9 cellular contexts compared by ENCODE assay signal in genomic region chr19:41409288-41409687, GRCh38. TPM values are rescaled to one million over a fixed set of nuclear protein-coding genes. Genes with fewer than 3 reads are reported as not detected.
A peak's percentile ranks its signal among the peaks of the same experiment; 100 is the strongest.
DNase-seq lines count a peak whose midpoint lies in the region; ATAC-seq and TF ChIP-seq lines count a peak whose summit lies in the region.
"Had no signal": no experiment of that assay in that cellular context is flagged by ENCODE, and none has a peak within 500 bp of the region (broad histone marks: within the 10 kb centered on the region; RNA-seq: fewer than 3 reads in every experiment).

No MANE protein-coding gene starts in this region.

- ATAC-seq in Right ventricle myocardium inferior = peak; percentile 72
- peak; percentile 79 for ATAC-seq in left colon
- no peak for ATAC-seq in GM19455 (IDR thresholded peaks at IDR 0.05; ENCODE audit: unreplicated experiment)

- H3K27me3 Mint-ChIP-seq in brain = no peaks in the 10 kb centered on the region
- no peaks in the 10 kb centered on the region for H3K27me3 Mint-ChIP-seq in activated T-helper 1 cell treated with anti-CD3 and anti-CD28 coated beads, Interleukin-12 subunit alpha, Interleukin-12 subunit beta, Interleukin-2, Interleukin-4 antibody, amounts not matched to agents 30 ng/mL and 10 ng/mL and 1 ng/mL, durations not matched to agents 14 hours and 24 hours and 36 hours (ENCODE audit: insufficient read depth)

- POLR2A ChIA-PET in HEK293T (lab: Yijun Ruan, JAX) = interaction anchor here (1.9 kb wide), 1 partner anchor 10 kb away, joined by 8 read pairs; no protein-coding TSS in a partner anchor

- peak overlapping the region in 4 of 5 experiments; percentile 41 to 84 (median 81) for H3K27ac Mint-ChIP-seq in brain
- no peak overlapping the region for H3K27ac Mint-ChIP-seq in activated T-helper 1 cell treated with anti-CD3 and anti-CD28 coated beads, Interleukin-12 subunit alpha, Interleukin-12 subunit beta, Interleukin-2, Interleukin-4 antibody, amounts not matched to agents 30 ng/mL and 10 ng/mL and 1 ng/mL, durations not matched to agents 14 hours and 24 hours and 36 hours

- peak overlapping the region in 1 of 5 experiments; percentile 17 for H3K4me3 Mint-ChIP-seq in brain
- no peak overlapping the region for H3K4me3 Mint-ChIP-seq in activated T-helper 1 cell treated with anti-CD3 and anti-CD28 coated beads, Interleukin-12 subunit alpha, Interleukin-12 subunit beta, Interleukin-2, Interleukin-4 antibody, amounts not matched to agents 30 ng/mL and 10 ng/mL and 1 ng/mL, durations not matched to agents 14 hours and 24 hours and 36 hours

- H3K36me3 Mint-ChIP-seq in brain = peaks cover 24% of the 10 kb centered on the region
- H3K36me3 Mint-ChIP-seq in activated T-helper 1 cell treated with anti-CD3 and anti-CD28 coated beads, Interleukin-12 subunit alpha, Interleukin-12 subunit beta, Interleukin-2, Interleukin-4 antibody, amounts not matched to agents 30 ng/mL and 10 ng/mL and 1 ng/mL, durations not matched to agents 14 hours and 24 hours and 36 hours (ENCODE audit: low read depth) = peaks cover 10% of the 10 kb centered on the region

- intact Hi-C loops in Right ventricle myocardium inferior (cut with DNase I) (no loop called here), cardiac septum (cut with DNase I) (no loop called here), left colon (cut with DNase I, micrococcal nuclease) (no loop called here)
- intact Hi-C loops in activated T-helper 1 cell treated with anti-CD3 and anti-CD28 coated beads, Interleukin-12 subunit alpha, Interleukin-12 subunit beta, Interleukin-2, Interleukin-4 antibody, amounts not matched to agents 30 ng/mL and 10 ng/mL and 1 ng/mL, durations not matched to agents 14 hours and 24 hours and 36 hours (cut with micrococcal nuclease) = no loop called here

- DNase-seq in Right ventricle myocardium inferior (ENCODE audit: missing footprints) = no peak
- no peak for DNase-seq in cardiac septum (ENCODE audit: low spot score)
- peak in 1 of 2 donors; percentile 28 for DNase-seq in left colon
- no peak for DNase-seq in activated T-helper 1 cell treated with anti-CD3 and anti-CD28 coated beads, Interleukin-12 subunit alpha, Interleukin-12 subunit beta, Interleukin-2, Interleukin-4 antibody, amounts not matched to agents 30 ng/mL and 10 ng/mL and 1 ng/mL, durations not matched to agents 14 hours and 24 hours and 36 hours (ENCODE audit: low spot score)
- DNase-seq in NCI-H1092 treated with DMSO at 0.1 percent for 48 hours (lab: John Stamatoyannopoulos, UW) = no peak
- DNase-seq in HEK293T (ENCODE audit: extremely low spot score) = no peak
- DNase-seq: NCI-H1694 had no signal

- CTCF ChIA-PET in HEK293T (lab: Yijun Ruan, JAX) = interaction anchor here (0.6 to 1.4 kb wide), 2 partner anchors 30 to 158 kb away, joined by 3 read pairs; partner anchors contain the start of gene DMAC2

- peaks cover 18% of the 10 kb centered on the region for H3K4me1 Mint-ChIP-seq in brain
- H3K4me1 Mint-ChIP-seq in activated T-helper 1 cell treated with anti-CD3 and anti-CD28 coated beads, Interleukin-12 subunit alpha, Interleukin-12 subunit beta, Interleukin-2, Interleukin-4 antibody, amounts not matched to agents 30 ng/mL and 10 ng/mL and 1 ng/mL, durations not matched to agents 14 hours and 24 hours and 36 hours (ENCODE audit: low read depth) = no peaks in the 10 kb centered on the region

- TF ChIP-seq CTCF in brain (conservative IDR thresholded peaks at IDR 0.05) = no peak

- no peaks in the 10 kb centered on the region for H3K9me3 Mint-ChIP-seq in brain
- no peaks in the 10 kb centered on the region for H3K9me3 Mint-ChIP-seq in activated T-helper 1 cell treated with anti-CD3 and anti-CD28 coated beads, Interleukin-12 subunit alpha, Interleukin-12 subunit beta, Interleukin-2, Interleukin-4 antibody, amounts not matched to agents 30 ng/mL and 10 ng/mL and 1 ng/mL, durations not matched to agents 14 hours and 24 hours and 36 hours

TF ChIP-seq in HEK293T, 16 proteins besides CTCF, POLR2A, EP300 and RAD21:
- TF ChIP-seq TARDBP (IDR thresholded peaks at IDR 0.05) (no peak), ZNF384 (IDR thresholded peaks at IDR 0.05) (no peak), CTBP1 (IDR thresholded peaks at IDR 0.05; ENCODE audit: borderline replicate concordance) (no peak), L3MBTL2 (conservative IDR thresholded peaks at IDR 0.05) (no peak), FOXM1 (IDR thresholded peaks at IDR 0.05; ENCODE audit: borderline replicate concordance) (no peak), ELF4 (IDR thresholded peaks at IDR 0.05) (no peak), SP1 (IDR thresholded peaks at IDR 0.05) (no peak), ARNT (IDR thresholded peaks at IDR 0.05) (no peak), SUZ12 (IDR thresholded peaks at IDR 0.05) (no peak), NFRKB (IDR thresholded peaks at IDR 0.05) (no peak)
TF ChIP-seq in HEK293T: peak in this region for 0.

RNA-seq across cellular contexts. Expression of gene BCKDHA, which starts 11.7 kb away (rescaled TPM):
- total RNA-seq in Right ventricle myocardium inferior = 44.9 TPM
- 36.9 TPM for total RNA-seq in cardiac septum
- polyA plus RNA-seq in brain (ENCODE audit: insufficient read depth, low read depth, low replicate concordance) = 53.0 TPM
- 10 to 100 TPM; 17.3 to 20.4 TPM for total RNA-seq in left colon
- total RNA-seq in activated T-helper 1 cell treated with anti-CD3 and anti-CD28 coated beads, Interleukin-12 subunit alpha, Interleukin-12 subunit beta, Interleukin-2, Interleukin-4 antibody, amounts not matched to agents 30 ng/mL and 10 ng/mL and 1 ng/mL, durations not matched to agents 14 hours and 24 hours and 36 hours = 14.6 and 22.7 TPM in 2 replicates

RNA-seq across cellular contexts. Expression of gene EXOSC5, which starts 12.1 kb away (rescaled TPM):
- total RNA-seq in Right ventricle myocardium inferior (17.1 TPM), cardiac septum (9.0 TPM), left colon (10 to 100 TPM; 11.8 to 12.7 TPM)
- 46.6 TPM for polyA plus RNA-seq in brain (ENCODE audit: insufficient read depth, low read depth, low replicate concordance)
- 59.3 and 66.6 TPM in 2 replicates for total RNA-seq in activated T-helper 1 cell treated with anti-CD3 and anti-CD28 coated beads, Interleukin-12 subunit alpha, Interleukin-12 subunit beta, Interleukin-2, Interleukin-4 antibody, amounts not matched to agents 30 ng/mL and 10 ng/mL and 1 ng/mL, durations not matched to agents 14 hours and 24 hours and 36 hours

RNA-seq across cellular contexts. Expression of gene B3GNT8, which starts 17.9 kb away (rescaled TPM):
- total RNA-seq in Right ventricle myocardium inferior (8.3 TPM), cardiac septum (3.9 TPM), left colon (10 to 100 TPM; 28.7 to 94.9 TPM)
- 0.73 TPM for polyA plus RNA-seq in brain (ENCODE audit: insufficient read depth, low read depth, low replicate concordance)
- 0.44 and 0.99 TPM in 2 replicates for total RNA-seq in activated T-helper 1 cell treated with anti-CD3 and anti-CD28 coated beads, Interleukin-12 subunit alpha, Interleukin-12 subunit beta, Interleukin-2, Interleukin-4 antibody, amounts not matched to agents 30 ng/mL and 10 ng/mL and 1 ng/mL, durations not matched to agents 14 hours and 24 hours and 36 hours

RNA-seq across cellular contexts. Expression of gene DMAC2, which starts 30.4 kb away (rescaled TPM):
- 108 TPM for total RNA-seq in Right ventricle myocardium inferior
- 84.4 TPM for total RNA-seq in cardiac septum
- polyA plus RNA-seq in brain (ENCODE audit: insufficient read depth, low read depth, low replicate concordance) = 71.4 TPM
- 10 to 100 TPM; 43.6 to 48.9 TPM for total RNA-seq in left colon
- 56.7 and 57.3 TPM in 2 replicates for total RNA-seq in activated T-helper 1 cell treated with anti-CD3 and anti-CD28 coated beads, Interleukin-12 subunit alpha, Interleukin-12 subunit beta, Interleukin-2, Interleukin-4 antibody, amounts not matched to agents 30 ng/mL and 10 ng/mL and 1 ng/mL, durations not matched to agents 14 hours and 24 hours and 36 hours

RNA-seq across cellular contexts. Expression of gene TMEM91, which starts 33.0 kb away (rescaled TPM):
- 3.8 TPM for total RNA-seq in Right ventricle myocardium inferior
- 2.9 TPM for total RNA-seq in cardiac septum
- 8.6 TPM for polyA plus RNA-seq in brain (ENCODE audit: insufficient read depth, low read depth, low replicate concordance)
- 1 to 10 TPM; 2.8 to 4.9 TPM for total RNA-seq in left colon
- 2.8 and 2.9 TPM in 2 replicates for total RNA-seq in activated T-helper 1 cell treated with anti-CD3 and anti-CD28 coated beads, Interleukin-12 subunit alpha, Interleukin-12 subunit beta, Interleukin-2, Interleukin-4 antibody, amounts not matched to agents 30 ng/mL and 10 ng/mL and 1 ng/mL, durations not matched to agents 14 hours and 24 hours and 36 hours
